Comparison of ENCODE assay signal across 1 cellular context in the genomic region with DNA sequence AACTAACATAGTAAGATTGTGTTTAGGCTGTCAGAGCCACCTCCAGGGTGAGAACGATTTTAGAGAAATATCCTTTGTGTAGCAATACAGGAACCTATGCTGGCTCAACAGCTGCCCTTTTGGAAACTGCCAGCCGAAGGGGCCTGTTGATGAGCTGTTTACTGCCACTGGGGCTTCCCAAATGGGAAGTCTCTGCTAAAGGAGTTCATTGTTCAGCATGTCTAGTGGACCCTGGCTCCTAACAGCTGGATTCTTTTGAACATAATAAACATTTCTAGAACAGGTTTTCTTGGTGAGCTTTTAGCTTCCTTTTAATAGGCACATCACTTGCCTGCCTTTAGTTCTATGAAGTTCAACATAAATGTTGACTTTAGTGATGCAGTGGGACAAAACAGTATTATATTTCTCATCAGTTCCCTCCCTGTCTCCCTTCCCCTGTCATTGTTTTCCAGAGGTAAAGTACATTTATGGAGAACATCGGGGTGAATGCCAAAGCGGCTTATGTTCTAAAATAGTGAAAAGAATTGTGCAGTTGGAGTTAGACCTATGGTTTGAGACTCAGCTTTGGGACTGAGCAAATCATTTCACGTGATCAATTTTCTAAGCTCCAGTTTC.
TF ChIP-seq lines count a peak whose summit lies in the region.

No MANE protein-coding gene starts in this region.

TF ChIP-seq in HepG2, 621 proteins besides CTCF, POLR2A, EP300 and RAD21 (continued from another document and continues in another):
- TF ChIP-seq MZF1 (CRISPR knock-in tag; IDR thresholded peaks at IDR 0.05; ENCODE audit: borderline replicate concordance) (no peak), ZNF747 (CRISPR knock-in tag; IDR thresholded peaks at IDR 0.05; ENCODE audit: borderline replicate concordance) (no peak), ZFP41 (CRISPR knock-in tag; IDR thresholded peaks at IDR 0.05; ENCODE audit: borderline replicate concordance) (no peak), HOXA3 (CRISPR knock-in tag; IDR thresholded peaks at IDR 0.05) (peak; percentile 25; the same call in 1 of the 2 replicates), ZSCAN21 (CRISPR knock-in tag; IDR thresholded peaks at IDR 0.05; ENCODE audit: borderline replicate concordance) (no peak), HDAC2 (CRISPR knock-in tag; IDR thresholded peaks at IDR 0.05) (peak; percentile 15; the same call in 1 of the 2 replicates), IKZF5 (CRISPR knock-in tag; IDR thresholded peaks at IDR 0.05) (no peak), HCFC1 (IDR thresholded peaks at IDR 0.05; ENCODE audit: low read depth, low read length) (no peak), ZNF746 (CRISPR knock-in tag; IDR thresholded peaks at IDR 0.05) (no peak), HDAC1 (CRISPR knock-in tag; IDR thresholded peaks at IDR 0.05) (no peak), CHCHD3 (CRISPR knock-in tag; IDR thresholded peaks at IDR 0.05) (no peak), ZNF292 (CRISPR knock-in tag; IDR thresholded peaks at IDR 0.05; ENCODE audit: borderline replicate concordance, low read depth) (peak; percentile 56; the same call in 1 of the 2 replicates), ZFP36L2 (CRISPR knock-in tag; IDR thresholded peaks at IDR 0.05) (no peak), SOX13 (IDR thresholded peaks at IDR 0.05) (no peak), SOX13 (CRISPR knock-in tag; conservative IDR thresholded peaks at IDR 0.05 in 1 of 2, IDR thresholded peaks at IDR 0.05 in 1 of 2) (peak in 1 of 2 experiments; percentile 78; a peak in 2 of 4 replicates), GABPB1 (CRISPR knock-in tag; IDR thresholded peaks at IDR 0.05) (no peak), NCOA2 (CRISPR knock-in tag; IDR thresholded peaks at IDR 0.05) (no peak), ZSCAN5A (CRISPR knock-in tag; IDR thresholded peaks at IDR 0.05; ENCODE audit: borderline replicate concordance) (no peak), ZNF766 (CRISPR knock-in tag; IDR thresholded peaks at IDR 0.05; ENCODE audit: borderline replicate concordance) (no peak), KMT2A (CRISPR knock-in tag; IDR thresholded peaks at IDR 0.05) (no peak), RXRA (CRISPR knock-in tag; IDR thresholded peaks at IDR 0.05) (no peak), ZNF737 (CRISPR knock-in tag; IDR thresholded peaks at IDR 0.05; ENCODE audit: borderline replicate concordance) (no peak), ZNF83 (CRISPR knock-in tag; IDR thresholded peaks at IDR 0.05; ENCODE audit: borderline replicate concordance) (no peak), MIER3 (CRISPR knock-in tag; IDR thresholded peaks at IDR 0.05; ENCODE audit: borderline replicate concordance) (no peak), NR2F6 (IDR thresholded peaks at IDR 0.05) (no peak; the same call in 1 of the 2 replicates), NR2F6 (CRISPR knock-in tag; IDR thresholded peaks at IDR 0.05) (0 out of 2 replicates have a peak, but pooled peaks have one; percentile 31), FOXA1 (IDR thresholded peaks at IDR 0.05) (no peak), FOXA1 (CRISPR knock-in tag; IDR thresholded peaks at IDR 0.05) (peak; percentile 24; the same call in 1 of the 2 replicates), ZBTB40 (IDR thresholded peaks at IDR 0.05) (no peak), ZBTB40 (CRISPR knock-in tag; IDR thresholded peaks at IDR 0.05) (no peak), HOXD1 (CRISPR knock-in tag; IDR thresholded peaks at IDR 0.05) (no peak), THRA (CRISPR knock-in tag; IDR thresholded peaks at IDR 0.05; ENCODE audit: borderline replicate concordance) (no peak), ZBTB38 (CRISPR knock-in tag; IDR thresholded peaks at IDR 0.05) (no peak), ZNF496 (CRISPR knock-in tag; IDR thresholded peaks at IDR 0.05; ENCODE audit: insufficient replicate concordance) (no peak), RFXANK (CRISPR knock-in tag; IDR thresholded peaks at IDR 0.05) (no peak), PPARG (CRISPR knock-in tag; conservative IDR thresholded peaks at IDR 0.05) (peak; percentile 24; the same call in 1 of the 2 replicates), ZNF441 (CRISPR knock-in tag; IDR thresholded peaks at IDR 0.05; ENCODE audit: borderline replicate concordance) (no peak), GATAD1 (CRISPR knock-in tag; IDR thresholded peaks at IDR 0.05) (no peak), ZNF296 (CRISPR knock-in tag; conservative IDR thresholded peaks at IDR 0.05) (no peak), KDM6A (CRISPR knock-in tag; IDR thresholded peaks at IDR 0.05; ENCODE audit: low read depth) (no peak), NFKB2 (CRISPR knock-in tag; IDR thresholded peaks at IDR 0.05; ENCODE audit: borderline replicate concordance) (no peak), HNRNPUL1 (IDR thresholded peaks at IDR 0.05; ENCODE audit: low read depth, low read length) (no peak), TMF1 (CRISPR knock-in tag; IDR thresholded peaks at IDR 0.05; ENCODE audit: low read depth) (no peak), KAT7 (CRISPR knock-in tag; IDR thresholded peaks at IDR 0.05; ENCODE audit: borderline replicate concordance) (no peak)
- TF ChIP-seq, protein P1, sequence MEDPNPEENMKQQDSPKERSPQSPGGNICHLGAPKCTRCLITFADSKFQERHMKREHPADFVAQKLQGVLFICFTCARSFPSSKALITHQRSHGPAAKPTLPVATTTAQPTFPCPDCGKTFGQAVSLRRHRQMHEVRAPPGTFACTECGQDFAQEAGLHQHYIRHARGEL (CRISPR knock-in tag; IDR thresholded peaks at IDR 0.05): no peak
- TF ChIP-seq, protein P2, sequence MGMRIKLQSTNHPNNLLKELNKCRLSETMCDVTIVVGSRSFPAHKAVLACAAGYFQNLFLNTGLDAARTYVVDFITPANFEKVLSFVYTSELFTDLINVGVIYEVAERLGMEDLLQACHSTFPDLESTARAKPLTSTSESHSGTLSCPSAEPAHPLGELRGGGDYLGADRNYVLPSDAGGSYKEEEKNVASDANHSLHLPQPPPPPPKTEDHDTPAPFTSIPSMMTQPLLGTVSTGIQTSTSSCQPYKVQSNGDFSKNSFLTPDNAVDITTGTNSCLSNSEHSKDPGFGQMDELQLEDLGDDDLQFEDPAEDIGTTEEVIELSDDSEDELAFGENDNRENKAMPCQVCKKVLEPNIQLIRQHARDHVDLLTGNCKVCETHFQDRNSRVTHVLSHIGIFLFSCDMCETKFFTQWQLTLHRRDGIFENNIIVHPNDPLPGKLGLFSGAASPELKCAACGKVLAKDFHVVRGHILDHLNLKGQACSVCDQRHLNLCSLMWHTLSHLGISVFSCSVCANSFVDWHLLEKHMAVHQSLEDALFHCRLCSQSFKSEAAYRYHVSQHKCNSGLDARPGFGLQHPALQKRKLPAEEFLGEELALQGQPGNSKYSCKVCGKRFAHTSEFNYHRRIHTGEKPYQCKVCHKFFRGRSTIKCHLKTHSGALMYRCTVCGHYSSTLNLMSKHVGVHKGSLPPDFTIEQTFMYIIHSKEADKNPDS (CRISPR knock-in tag; IDR thresholded peaks at IDR 0.05): no peak
- TF ChIP-seq, protein P3, sequence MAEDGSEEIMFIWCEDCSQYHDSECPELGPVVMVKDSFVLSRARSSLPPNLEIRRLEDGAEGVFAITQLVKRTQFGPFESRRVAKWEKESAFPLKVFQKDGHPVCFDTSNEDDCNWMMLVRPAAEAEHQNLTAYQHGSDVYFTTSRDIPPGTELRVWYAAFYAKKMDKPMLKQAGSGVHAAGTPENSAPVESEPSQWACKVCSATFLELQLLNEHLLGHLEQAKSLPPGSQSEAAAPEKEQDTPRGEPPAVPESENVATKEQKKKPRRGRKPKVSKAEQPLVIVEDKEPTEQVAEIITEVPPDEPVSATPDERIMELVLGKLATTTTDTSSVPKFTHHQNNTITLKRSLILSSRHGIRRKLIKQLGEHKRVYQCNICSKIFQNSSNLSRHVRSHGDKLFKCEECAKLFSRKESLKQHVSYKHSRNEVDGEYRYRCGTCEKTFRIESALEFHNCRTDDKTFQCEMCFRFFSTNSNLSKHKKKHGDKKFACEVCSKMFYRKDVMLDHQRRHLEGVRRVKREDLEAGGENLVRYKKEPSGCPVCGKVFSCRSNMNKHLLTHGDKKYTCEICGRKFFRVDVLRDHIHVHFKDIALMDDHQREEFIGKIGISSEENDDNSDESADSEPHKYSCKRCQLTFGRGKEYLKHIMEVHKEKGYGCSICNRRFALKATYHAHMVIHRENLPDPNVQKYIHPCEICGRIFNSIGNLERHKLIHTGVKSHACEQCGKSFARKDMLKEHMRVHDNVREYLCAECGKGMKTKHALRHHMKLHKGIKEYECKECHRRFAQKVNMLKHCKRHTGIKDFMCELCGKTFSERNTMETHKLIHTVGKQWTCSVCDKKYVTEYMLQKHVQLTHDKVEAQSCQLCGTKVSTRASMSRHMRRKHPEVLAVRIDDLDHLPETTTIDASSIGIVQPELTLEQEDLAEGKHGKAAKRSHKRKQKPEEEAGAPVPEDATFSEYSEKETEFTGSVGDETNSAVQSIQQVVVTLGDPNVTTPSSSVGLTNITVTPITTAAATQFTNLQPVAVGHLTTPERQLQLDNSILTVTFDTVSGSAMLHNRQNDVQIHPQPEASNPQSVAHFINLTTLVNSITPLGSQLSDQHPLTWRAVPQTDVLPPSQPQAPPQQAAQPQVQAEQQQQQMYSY (CRISPR knock-in tag; IDR thresholded peaks at IDR 0.05): no peak
